13 cellular contexts compared by ENCODE assay signal in the genomic region with DNA sequence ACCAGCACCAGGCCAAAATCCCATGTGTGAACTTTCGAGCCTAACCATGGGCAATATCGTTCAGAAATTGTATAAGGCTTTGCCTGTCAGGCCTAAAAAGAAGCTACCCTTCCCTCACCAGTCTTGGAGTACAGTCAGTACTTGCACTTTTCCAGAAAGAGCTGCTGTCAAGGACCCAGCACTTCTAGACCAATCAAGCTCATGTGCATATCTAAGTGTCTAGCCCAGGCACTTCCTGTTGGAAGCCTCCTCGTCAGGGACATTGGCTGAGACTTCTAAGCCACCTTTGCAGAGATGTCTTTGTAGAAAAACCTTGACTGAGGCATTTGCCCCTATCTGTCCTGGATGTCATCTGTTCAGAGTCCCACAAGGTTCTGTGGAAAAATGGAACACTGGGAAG.
DNase-seq lines count a peak whose midpoint lies in the region; ATAC-seq and TF ChIP-seq lines count a peak whose summit lies in the region.
"Had no signal": no experiment of that assay in that cellular context is flagged by ENCODE, and none has a peak within 500 bp of the region (broad histone marks: within the 10 kb centered on the region; RNA-seq: fewer than 3 reads in every experiment).

No MANE protein-coding gene starts in this region.

- peak overlapping the region; percentile 74 for H2AFZ ChIP-seq in SU-DHL-6 (ENCODE audit: low read depth, low read length, severe bottlenecking)

- H3K4me1 Mint-ChIP-seq in activated CD8-positive, alpha-beta memory T cell treated with anti-CD3 and anti-CD28 coated beads, Interleukin-2, amount 10 ng/mL, durations not matched to agents 7 days and 5 days = no peaks in the 10 kb centered on the region
- H3K4me1 Mint-ChIP-seq: T-helper 17 cell had no signal

- CTCF ChIA-PET in activated CD8-positive, alpha-beta memory T cell treated with anti-CD3 and anti-CD28 coated beads, Interleukin-2, amount 10 ng/mL, durations not matched to agents 7 days and 5 days (lab: Charles Lee) = no interaction called here

- intact Hi-C loops in heart right ventricle (cut with DNase I) = no loop called here

- H3K9me3 ChIP-seq in SU-DHL-6 (ENCODE audit: insufficient read depth, low read length) = no peaks in the 10 kb centered on the region
- H3K9me3 ChIP-seq in heart right ventricle = peaks cover 0 to 18% (median 0%) of the 10 kb centered on the region in 11 donors

- no peak for TF ChIP-seq CTCF in SU-DHL-6 (IDR thresholded peaks at IDR 0.05; ENCODE audit: insufficient read depth, low read length, poor library complexity, severe bottlenecking)
- no peak for TF ChIP-seq CTCF in heart right ventricle (IDR thresholded peaks at IDR 0.05)

- whole genome bisulfite sequencing in heart right ventricle, 2 donors = 62 to 66% methylated on average over 3 of the region's 3 CpGs

- no peaks in the 10 kb centered on the region for H3K36me3 Mint-ChIP-seq in activated CD8-positive, alpha-beta memory T cell treated with anti-CD3 and anti-CD28 coated beads, Interleukin-2, amount 10 ng/mL, durations not matched to agents 7 days and 5 days

- peak; percentile 69 for ATAC-seq in GM21717 (IDR thresholded peaks at IDR 0.05; ENCODE audit: unreplicated experiment)
- peak; percentile 65 for ATAC-seq in HG03432 (IDR thresholded peaks at IDR 0.05; ENCODE audit: unreplicated experiment)
- no peak for ATAC-seq in activated CD8-positive, alpha-beta memory T cell treated with anti-CD3 and anti-CD28 coated beads, Interleukin-2, amount 10 ng/mL, durations not matched to agents 7 days and 5 days
- ATAC-seq in GM19467 (IDR thresholded peaks at IDR 0.05; ENCODE audit: unreplicated experiment) = no peak
- no peak for ATAC-seq in heart right ventricle
- ATAC-seq: T-helper 17 cell had no signal

- no peaks in the 10 kb centered on the region for H3K27me3 ChIP-seq in SU-DHL-6 (ENCODE audit: low read length)
- H3K27me3 ChIP-seq in H7 (ENCODE audit: control insufficient read depth, insufficient read depth, low read length) = no peaks in the 10 kb centered on the region
- no peaks in the 10 kb centered on the region for H3K27me3 ChIP-seq in heart right ventricle

- H4K20me1 ChIP-seq in SU-DHL-6 (ENCODE audit: low read depth, low read length) = no peaks in the 10 kb centered on the region

- H3K27me3 Mint-ChIP-seq in activated CD8-positive, alpha-beta memory T cell treated with anti-CD3 and anti-CD28 coated beads, Interleukin-2, amount 10 ng/mL, durations not matched to agents 7 days and 5 days = no peaks in the 10 kb centered on the region
- H3K27me3 Mint-ChIP-seq: T-helper 17 cell had no signal

- H3K9me3 Mint-ChIP-seq in activated CD8-positive, alpha-beta memory T cell treated with anti-CD3 and anti-CD28 coated beads, Interleukin-2, amount 10 ng/mL, durations not matched to agents 7 days and 5 days (ENCODE audit: low read depth) = peaks cover 4% of the 10 kb centered on the region

- H3K27ac ChIP-seq in SU-DHL-6 (ENCODE audit: low read depth, low read length) (no peak overlapping the region), heart right ventricle (no peak overlapping the region)
- H3K27ac ChIP-seq: RWPE1 had no signal

- no peak overlapping the region for H3K9ac ChIP-seq in SU-DHL-6 (ENCODE audit: low read length)

- no peaks in the 10 kb centered on the region for H3K4me1 ChIP-seq in heart right ventricle

- no peak overlapping the region for H3K4me3 Mint-ChIP-seq in activated CD8-positive, alpha-beta memory T cell treated with anti-CD3 and anti-CD28 coated beads, Interleukin-2, amount 10 ng/mL, durations not matched to agents 7 days and 5 days
- H3K4me3 Mint-ChIP-seq: T-helper 17 cell had no signal

- no peak overlapping the region for H3K4me3 ChIP-seq in SU-DHL-6 (ENCODE audit: insufficient read depth, low read length, poor library complexity, severe bottlenecking)
- H3K4me3 ChIP-seq in H7 (ENCODE audit: insufficient read depth, low read depth, low read length) = no peak overlapping the region
- H3K4me3 ChIP-seq in heart right ventricle = no peak overlapping the region

- H3K4me2 ChIP-seq in SU-DHL-6 (ENCODE audit: low read depth, low read length, poor library complexity, severe bottlenecking) = no peak overlapping the region

- DNase-seq in H7 (no peak), heart right ventricle (no peak)
- no peak for DNase-seq in activated CD8-positive, alpha-beta memory T cell treated with anti-CD3 and anti-CD28 coated beads, Interleukin-2, amount 10 ng/mL, durations not matched to agents 7 days and 5 days
- DNase-seq: COR-L47, EL, Kasumi-1, NCI-H187 treated with DMSO at 0.1 percent for 48 hours, T-helper 17 cell had no signal

- no peak overlapping the region for H3K27ac Mint-ChIP-seq in activated CD8-positive, alpha-beta memory T cell treated with anti-CD3 and anti-CD28 coated beads, Interleukin-2, amount 10 ng/mL, durations not matched to agents 7 days and 5 days
- H3K27ac Mint-ChIP-seq: T-helper 17 cell had no signal

- no peaks in the 10 kb centered on the region for H3K9me2 ChIP-seq in SU-DHL-6 (replicated peaks; ENCODE audit: insufficient read depth, low read length)

- 0 out of 2 replicates have a peak, but pooled peaks cover 2% of the 10 kb centered on the region for H3F3A ChIP-seq in SU-DHL-6 (ENCODE audit: insufficient read depth)

- no peaks in the 10 kb centered on the region for H3K36me3 ChIP-seq in SU-DHL-6 (ENCODE audit: low read length)
- no peaks in the 10 kb centered on the region for H3K36me3 ChIP-seq in H7 (replicated peaks; ENCODE audit: control insufficient read depth, insufficient read depth, low read length)
- H3K36me3 ChIP-seq in heart right ventricle = no peaks in the 10 kb centered on the region

- H3K79me2 ChIP-seq in SU-DHL-6 (ENCODE audit: insufficient read depth, low read length) = no peaks in the 10 kb centered on the region

Comparison
In these comparisons a context has a peak if more than half of its experiments do, and no peak if none do; other contexts are left out.
1. ATAC-seq: peak in GM21717 (single experiment) and HG03432 (single experiment); none in activated CD8-positive, alpha-beta memory T cell treated with anti-CD3 and anti-CD28 coated beads, Interleukin-2, amount 10 ng/mL, durations not matched to agents 7 days and 5 days (single experiment), GM19467 (single experiment) and heart right ventricle (0 of 8).